34 cellular contexts compared by ENCODE assay signal in genomic region chr7:67414858-67415257, GRCh38.
"Had no signal": no experiment of that assay in that cellular context is flagged by ENCODE, and none has a peak within 500 bp of the region (broad histone marks: within the 10 kb centered on the region; RNA-seq: fewer than 3 reads in every experiment).

No MANE protein-coding gene starts in this region.

- H3K27me3 ChIP-seq: MG63 had no signal

- H3K36me3 ChIP-seq: MG63 had no signal

- H3K4me3 ChIP-seq: MG63 had no signal

- DNase-seq: Karpas-422, Kasumi-1, MG63, MM.1S, MV-4-11, NCI-H1048, NCI-H1092, NCI-H1092 treated with DMSO at 0.1 percent for 48 hours, NCI-H1105, NCI-H1105 treated with DMSO at 0.1 percent for 48 hours, NCI-H1417, NCI-H1417 treated with DMSO at 0.1 percent for 48 hours, NCI-H1436, NCI-H1436 treated with DMSO at 0.1 percent for 48 hours, NCI-H146, NCI-H1694, NCI-H1694 treated with DMSO at 0.1 percent for 48 hours, NCI-H187, NCI-H187 treated with DMSO at 0.1 percent for 48 hours, NCI-H1930, NCI-H2029, NCI-H2029 treated with DMSO at 0.1 percent for 48 hours, NCI-H2081, NCI-H2081 treated with DMSO at 0.1 percent for 48 hours, NCI-H2107, NCI-H2171, NCI-H2171 treated with DMSO at 0.1 percent for 48 hours, NCI-H2227 treated with DMSO at 0.1 percent for 48 hours, NCI-H226, NCI-H345, NCI-H446, NCI-H446 treated with DMSO at 0.1 percent for 48 hours, NCI-H510A had no signal

- H3K9ac ChIP-seq: KMS-11 had no signal

- H3K27ac ChIP-seq: KMS-11 had no signal

- H3K4me2 ChIP-seq: KMS-11 had no signal

- H3K9me3 ChIP-seq: MG63 had no signal
